7 cellular contexts compared by ENCODE assay signal in the genomic region with DNA sequence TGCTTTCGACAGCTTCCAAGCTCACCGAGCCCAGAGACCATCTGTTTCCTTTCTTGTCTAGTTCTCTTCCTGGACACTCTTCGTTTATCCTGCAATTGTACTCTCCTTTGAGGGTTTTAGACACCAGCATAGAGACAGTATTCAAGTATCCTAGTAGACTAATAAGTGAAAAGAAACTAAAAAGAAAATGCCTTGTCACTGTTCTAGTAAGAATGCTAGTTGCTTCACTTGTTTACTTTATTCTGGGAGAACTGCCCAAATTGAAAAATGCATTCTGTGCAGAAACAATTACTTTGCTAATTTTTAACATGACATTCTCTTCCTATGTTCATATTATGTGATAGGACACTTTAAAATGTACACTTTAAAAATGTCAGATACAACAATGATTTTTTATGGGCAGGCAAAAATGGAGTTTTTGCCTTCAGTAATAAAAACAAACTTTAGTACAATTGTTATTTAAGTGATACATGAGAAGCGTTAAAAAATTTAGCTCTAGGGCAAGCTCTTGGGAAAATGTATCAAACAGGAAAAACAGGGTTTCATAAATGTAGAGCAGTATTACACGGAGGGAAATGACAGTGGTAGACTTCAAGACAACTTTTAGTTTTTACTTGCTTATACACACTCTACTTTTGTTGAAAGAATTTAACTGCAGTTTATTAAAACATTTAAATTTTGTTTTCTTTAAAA. TPM values are rescaled to one million over a fixed set of nuclear protein-coding genes. Genes with fewer than 3 reads are reported as not detected.
A peak's percentile ranks its signal among the peaks of the same experiment; 100 is the strongest.
DNase-seq lines count a peak whose midpoint lies in the region; ATAC-seq and TF ChIP-seq lines count a peak whose summit lies in the region.

No MANE protein-coding gene starts in this region.

- peak overlapping the region; percentile 74 for H3K4me3 ChIP-seq in HL-60 (replicated peaks; ENCODE audit: insufficient read depth, low read length)
- peak overlapping the region; percentile 85 for H3K4me3 ChIP-seq in left ventricle myocardium inferior
- peak overlapping the region; percentile 68 for H3K4me3 ChIP-seq in rectal smooth muscle tissue (ENCODE audit: low read length)

- H3K27ac ChIP-seq in HL-60 (replicated peaks) (peak overlapping the region; percentile 57), left ventricle myocardium inferior (replicated peaks) (peak overlapping the region; percentile 97), rectal smooth muscle tissue (ENCODE audit: low read depth, low read length) (peak overlapping the region; percentile 93)

- TF ChIP-seq CTCF in HL-60 (IDR thresholded peaks at IDR 0.05; ENCODE audit: insufficient read depth, low read length) (no peak), left ventricle myocardium inferior (IDR thresholded peaks at IDR 0.05; ENCODE audit: borderline replicate concordance) (no peak)

- peaks cover 4% of the 10 kb centered on the region for H3K27me3 ChIP-seq in HL-60 (ENCODE audit: insufficient read depth, poor library complexity, severe bottlenecking)
- no peaks in the 10 kb centered on the region for H3K27me3 ChIP-seq in left ventricle myocardium inferior (ENCODE audit: low read depth)
- H3K27me3 ChIP-seq in rectal smooth muscle tissue (ENCODE audit: control insufficient read depth, insufficient read depth, low read length): no peaks in the 10 kb centered on the region

- H3K27ac Mint-ChIP-seq in activated naive CD8-positive, alpha-beta T cell treated with anti-CD3 and anti-CD28 coated beads for 36 hours: peak overlapping the region; percentile 90

- no peaks in the 10 kb centered on the region for H3K9me3 Mint-ChIP-seq in activated naive CD8-positive, alpha-beta T cell treated with anti-CD3 and anti-CD28 coated beads for 36 hours

- H3K27me3 Mint-ChIP-seq in activated naive CD8-positive, alpha-beta T cell treated with anti-CD3 and anti-CD28 coated beads for 36 hours: no peaks in the 10 kb centered on the region

- no peaks in the 10 kb centered on the region for H3K9me3 ChIP-seq in left ventricle myocardium inferior (replicated peaks)

- peaks cover 30% of the 10 kb centered on the region for H3K4me1 Mint-ChIP-seq in activated naive CD8-positive, alpha-beta T cell treated with anti-CD3 and anti-CD28 coated beads for 36 hours

- H3K4me3 Mint-ChIP-seq in activated naive CD8-positive, alpha-beta T cell treated with anti-CD3 and anti-CD28 coated beads for 36 hours: peak overlapping the region; percentile 91

- H3K36me3 Mint-ChIP-seq in activated naive CD8-positive, alpha-beta T cell treated with anti-CD3 and anti-CD28 coated beads for 36 hours: peaks cover 19% of the 10 kb centered on the region

- peak; percentile 17 for DNase-seq in GF-D8 (lab: John Stamatoyannopoulos, UW)
- DNase-seq in HL-60 (ENCODE audit: low read depth in 1 of 2, low spot score in 1 of 2): no peak
- DNase-seq in activated naive CD8-positive, alpha-beta T cell treated with anti-CD3 and anti-CD28 coated beads for 36 hours: no peak
- no peak for DNase-seq in left ventricle myocardium inferior
- no peak for DNase-seq in anterior cingulate cortex (lab: John Stamatoyannopoulos, UW)

- intact Hi-C loops in left ventricle myocardium inferior (cut with micrococcal nuclease): loop anchor here (5.0 kb wide), 1 partner anchor 521 kb away; no protein-coding TSS in a partner anchor

- no peak for ATAC-seq in GM18861 (IDR thresholded peaks at IDR 0.05; ENCODE audit: unreplicated experiment)

- peak overlapping the region; percentile 69 for H3K9ac ChIP-seq in rectal smooth muscle tissue (ENCODE audit: low read length)

- H3K36me3 ChIP-seq in left ventricle myocardium inferior: no peaks in the 10 kb centered on the region
- H3K36me3 ChIP-seq in rectal smooth muscle tissue (ENCODE audit: control insufficient read depth, insufficient read depth, low read length): peaks cover 3% of the 10 kb centered on the region

- H3K4me1 ChIP-seq in left ventricle myocardium inferior (peaks cover 49% of the 10 kb centered on the region), rectal smooth muscle tissue (ENCODE audit: control insufficient read depth, insufficient read depth, low read length) (peaks cover 17% of the 10 kb centered on the region)

RNA-seq across cellular contexts. Expression of gene FHIP2A, which starts 1.3 kb away (rescaled TPM):
- 10 to 100 TPM; 13.2 to 14.7 TPM for total RNA-seq in activated naive CD8-positive, alpha-beta T cell treated with anti-CD3 and anti-CD28 coated beads for 36 hours
- total RNA-seq in left ventricle myocardium inferior: 26.6 TPM
